25 cellular contexts compared by ENCODE assay signal in the genomic region with DNA sequence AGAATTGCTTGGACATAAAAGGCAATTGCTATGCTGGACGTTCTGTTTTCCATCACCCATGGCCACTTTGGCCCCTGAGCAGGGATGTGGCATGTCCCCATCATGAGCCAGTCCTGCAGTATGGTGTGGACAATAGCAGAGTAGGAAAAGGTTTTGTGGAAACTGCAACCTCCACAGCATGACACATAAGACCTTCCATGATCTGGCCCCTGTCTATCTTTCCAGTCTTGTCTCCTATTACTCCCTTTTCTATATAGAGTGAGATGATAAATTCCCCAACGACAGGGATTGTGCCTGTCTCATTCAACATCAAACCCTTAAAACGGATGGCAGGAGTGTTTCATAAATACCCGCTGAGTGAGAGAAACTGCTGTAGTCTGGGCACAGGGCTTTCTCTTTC.
"Had no signal": no experiment of that assay in that cellular context is flagged by ENCODE, and none has a peak within 500 bp of the region (broad histone marks: within the 10 kb centered on the region; RNA-seq: fewer than 3 reads in every experiment).

No MANE protein-coding gene starts in this region.

- H3K27me3 ChIP-seq: colonic mucosa, dorsolateral prefrontal cortex, esophagus muscularis mucosa, gastroesophageal sphincter had no signal

- H3K9me3 ChIP-seq: colonic mucosa, esophagus muscularis mucosa, esophagus squamous epithelium, gastrocnemius medialis, gastroesophageal sphincter, heart right ventricle had no signal

- H3K4me3 ChIP-seq: colonic mucosa, coronary artery, dorsolateral prefrontal cortex, esophagus muscularis mucosa, esophagus squamous epithelium, gastrocnemius medialis, gastroesophageal sphincter, heart left ventricle, heart right ventricle had no signal

- H3K4me3 Mint-ChIP-seq: dendritic cell treated with granulocyte-macrophage colony-stimulating factor and Interleukin-4, amounts not matched to agents 40 ng/mL and 50 ng/mL, for 4 days; effector memory CD8-positive, alpha-beta T cell; endodermal cell had no signal

- H3K4me1 ChIP-seq: colonic mucosa, esophagus muscularis mucosa, esophagus squamous epithelium, foreskin keratinocyte, gastrocnemius medialis, gastroesophageal sphincter, heart left ventricle had no signal

- DNase-seq: colonic mucosa; cortex of kidney; dermis blood vessel endothelial cell; dorsolateral prefrontal cortex; effector CD4-positive, alpha-beta T cell; effector CD8-positive, alpha-beta T cell; effector memory CD4-positive, alpha-beta T cell; effector memory CD8-positive, alpha-beta T cell; endodermal cell; erythroblast; esophagus squamous epithelium; foreskin fibroblast; foreskin keratinocyte; foreskin melanocyte; gastrocnemius medialis; glutamatergic neuron; head of caudate nucleus; heart left ventricle; heart right ventricle had no signal

- H3K27ac Mint-ChIP-seq: dendritic cell treated with granulocyte-macrophage colony-stimulating factor and Interleukin-4, amounts not matched to agents 40 ng/mL and 50 ng/mL, for 4 days; effector memory CD8-positive, alpha-beta T cell; endodermal cell had no signal

- ATAC-seq: effector memory CD8-positive, alpha-beta T cell; esophagus mucosa; foreskin keratinocyte; gastrocnemius medialis; gastroesophageal sphincter; heart left ventricle; heart right ventricle had no signal

- H3K9me3 Mint-ChIP-seq: effector memory CD8-positive, alpha-beta T cell had no signal

- H3K36me3 ChIP-seq: colonic mucosa, esophagus muscularis mucosa, esophagus squamous epithelium, gastrocnemius medialis, gastroesophageal sphincter, heart left ventricle, heart right ventricle had no signal

- H3K27ac ChIP-seq: colonic mucosa, coronary artery, dorsolateral prefrontal cortex, epithelial cell of prostate, esophagus muscularis mucosa, esophagus squamous epithelium, foreskin keratinocyte, gastrocnemius medialis, gastroesophageal sphincter, heart left ventricle, heart right ventricle had no signal
